Comparison of ENCODE assay signal across 17 cellular contexts in genomic region chr18:11419336-11419735, GRCh38.
"Had no signal": no experiment of that assay in that cellular context is flagged by ENCODE, and none has a peak within 500 bp of the region (broad histone marks: within the 10 kb centered on the region; RNA-seq: fewer than 3 reads in every experiment).

No MANE protein-coding gene starts in this region.

- H3K36me3 Mint-ChIP-seq: activated naive CD8-positive, alpha-beta T cell treated with anti-CD3 and anti-CD28 coated beads, Interleukin-2, amount 10 ng/mL, durations not matched to agents 7 days and 5 days; naive thymus-derived CD8-positive, alpha-beta T cell; stimulated activated effector memory CD8-positive, alpha-beta T cell treated with anti-CD3 and anti-CD28 coated beads, Interleukin-12 subunit alpha, Interleukin-12 subunit beta, amount 100 ng/mL, for 72 hours had no signal

- DNase-seq: activated CD4-positive, alpha-beta T cell treated with anti-CD3 and anti-CD28 coated beads for 1 hour; activated CD4-positive, alpha-beta T cell treated with anti-CD3 and anti-CD28 coated beads, Interleukin-2, amount 50 U/mL, for 48 hours; activated naive CD8-positive, alpha-beta T cell treated with anti-CD3 and anti-CD28 coated beads, Interleukin-2, amount 10 ng/mL, durations not matched to agents 7 days and 5 days; activated T-cell treated with anti-CD3 and anti-CD28 coated beads, Interleukin-2, amount 50 U/mL, for 48 hours; anterior cingulate cortex; cerebellar nuclear complex; endodermal cell; mucosa of descending colon; naive thymus-derived CD8-positive, alpha-beta T cell; right cardiac atrium; small intestine; tibial artery had no signal

- H3K9me3 Mint-ChIP-seq: dendritic cell treated with granulocyte-macrophage colony-stimulating factor and Interleukin-4, amounts not matched to agents 40 ng/mL and 50 ng/mL, for 4 days; endodermal cell had no signal

- H3K4me1 Mint-ChIP-seq: activated naive CD8-positive, alpha-beta T cell treated with anti-CD3 and anti-CD28 coated beads, Interleukin-2, amount 10 ng/mL, durations not matched to agents 7 days and 5 days; endodermal cell; naive thymus-derived CD8-positive, alpha-beta T cell; stimulated activated effector memory CD8-positive, alpha-beta T cell treated with anti-CD3 and anti-CD28 coated beads, Interleukin-12 subunit alpha, Interleukin-12 subunit beta, amount 100 ng/mL, for 72 hours had no signal

- H3K27ac ChIP-seq: neutrophil, tibial artery, vagina had no signal

- H3K27me3 Mint-ChIP-seq: activated naive CD8-positive, alpha-beta T cell treated with anti-CD3 and anti-CD28 coated beads, Interleukin-2, amount 10 ng/mL, durations not matched to agents 7 days and 5 days; dendritic cell treated with granulocyte-macrophage colony-stimulating factor and Interleukin-4, amounts not matched to agents 40 ng/mL and 50 ng/mL, for 4 days had no signal

- H3K27ac Mint-ChIP-seq: activated naive CD8-positive, alpha-beta T cell treated with anti-CD3 and anti-CD28 coated beads, Interleukin-2, amount 10 ng/mL, durations not matched to agents 7 days and 5 days; dendritic cell treated with granulocyte-macrophage colony-stimulating factor and Interleukin-4, amounts not matched to agents 40 ng/mL and 50 ng/mL, for 4 days; endodermal cell; naive thymus-derived CD8-positive, alpha-beta T cell; stimulated activated effector memory CD8-positive, alpha-beta T cell treated with anti-CD3 and anti-CD28 coated beads, Interleukin-12 subunit alpha, Interleukin-12 subunit beta, amount 100 ng/mL, for 72 hours had no signal

- H3K4me3 ChIP-seq: mucosa of descending colon, tibial artery, vagina had no signal

- H3K36me3 ChIP-seq: neutrophil, tibial artery, vagina had no signal

- H3K4me1 ChIP-seq: tibial artery, vagina had no signal

- H3K27me3 ChIP-seq: neutrophil, tibial artery, vagina had no signal

- H3K4me3 Mint-ChIP-seq: activated naive CD8-positive, alpha-beta T cell treated with anti-CD3 and anti-CD28 coated beads, Interleukin-2, amount 10 ng/mL, durations not matched to agents 7 days and 5 days; dendritic cell treated with granulocyte-macrophage colony-stimulating factor and Interleukin-4, amounts not matched to agents 40 ng/mL and 50 ng/mL, for 4 days; endodermal cell; naive thymus-derived CD8-positive, alpha-beta T cell; stimulated activated effector memory CD8-positive, alpha-beta T cell treated with anti-CD3 and anti-CD28 coated beads, Interleukin-12 subunit alpha, Interleukin-12 subunit beta, amount 100 ng/mL, for 72 hours had no signal

- H3K9me3 ChIP-seq: neutrophil, tibial artery, vagina had no signal

- ATAC-seq: esophagus mucosa; mucosa of descending colon; naive thymus-derived CD8-positive, alpha-beta T cell; right cardiac atrium; stimulated activated effector memory CD8-positive, alpha-beta T cell treated with anti-CD3 and anti-CD28 coated beads, Interleukin-12 subunit alpha, Interleukin-12 subunit beta, amount 100 ng/mL, for 72 hours had no signal
